12 cellular contexts compared by ENCODE assay signal in genomic region chr15:39784638-39785037, GRCh38. TPM values are rescaled to one million over a fixed set of nuclear protein-coding genes. Genes with fewer than 3 reads are reported as not detected.
DNase-seq lines count a peak whose midpoint lies in the region; ATAC-seq and TF ChIP-seq lines count a peak whose summit lies in the region.
"Had no signal": no experiment of that assay in that cellular context is flagged by ENCODE, and none has a peak within 500 bp of the region (broad histone marks: within the 10 kb centered on the region; RNA-seq: fewer than 3 reads in every experiment).

No MANE protein-coding gene starts in this region.

- no peak for ATAC-seq in activated naive CD8-positive, alpha-beta T cell treated with anti-CD3 and anti-CD28 coated beads, Interleukin-2, amount 10 ng/mL, durations not matched to agents 7 days and 5 days (ENCODE audit: low read depth)
- no peak for ATAC-seq in stimulated activated memory B cell treated with anti-CD40 and anti-IgM and Interleukin-4, amounts not matched to agents 10 μg/mL and 1 μg/mL and 100 μg/mL, for 72 hours
- no peak for ATAC-seq in activated CD4-positive, CD25-positive, alpha-beta regulatory T cell treated with anti-CD3 and anti-CD28 coated beads, Interleukin-2, amount 50 U/mL, for 24 hours
- ATAC-seq: body of pancreas, esophagus mucosa had no signal

- H3K27ac Mint-ChIP-seq in activated naive CD8-positive, alpha-beta T cell treated with anti-CD3 and anti-CD28 coated beads, Interleukin-2, amount 10 ng/mL, durations not matched to agents 7 days and 5 days = no peak overlapping the region
- no peak overlapping the region for H3K27ac Mint-ChIP-seq in activated naive CD8-positive, alpha-beta T cell treated with anti-CD3 and anti-CD28 coated beads for 36 hours
- peak overlapping the region; percentile 37 for H3K27ac Mint-ChIP-seq in stimulated activated memory B cell treated with anti-CD40 and anti-IgM and Interleukin-4, amounts not matched to agents 10 μg/mL and 1 μg/mL and 100 μg/mL, for 72 hours

- CTCF ChIA-PET in OCI-LY7 (lab: Charles Lee; ENCODE audit: unreplicated experiment) = no interaction called here

- no peak for TF ChIP-seq CTCF in OCI-LY7 (conservative IDR thresholded peaks at IDR 0.05; ENCODE audit: low read length)
- no peak for TF ChIP-seq CTCF in fibroblast of lung (conservative IDR thresholded peaks at IDR 0.05 in 1 of 2, IDR thresholded peaks at IDR 0.05 in 1 of 2; ENCODE audit: low read depth in 1 of 2, low read length in 2 of 2)

- intact Hi-C loops in OCI-LY7 (cut with micrococcal nuclease; ENCODE audit: unreplicated experiment) = loop anchor here (5.0 to 10.0 kb wide), 6 partner anchors 93 to 538 kb away; partner anchors contain the start of genes BUB1B, EIF2AK4 and INAFM2

- H3K9me2 ChIP-seq in OCI-LY7 (ENCODE audit: insufficient read depth, low read length) = no peaks in the 10 kb centered on the region

- H3K36me3 ChIP-seq in OCI-LY7 (ENCODE audit: insufficient read depth, low read length) (no peaks in the 10 kb centered on the region), fibroblast of lung (ENCODE audit: control insufficient read depth, insufficient read depth, low read length) (no peaks in the 10 kb centered on the region)

- DNase-seq in activated naive CD8-positive, alpha-beta T cell treated with anti-CD3 and anti-CD28 coated beads, Interleukin-2, amount 10 ng/mL, durations not matched to agents 7 days and 5 days = no peak
- DNase-seq in activated naive CD8-positive, alpha-beta T cell treated with anti-CD3 and anti-CD28 coated beads for 36 hours = no peak
- DNase-seq in OCI-LY7 (ENCODE audit: low spot score) (no peak), fibroblast of lung (ENCODE audit: low read depth in 2 of 2) (no peak), NCI-H510A treated with DMSO at 0.1 percent for 48 hours (lab: John Stamatoyannopoulos, UW) (no peak), NCI-H2227 treated with DMSO at 0.1 percent for 48 hours (lab: John Stamatoyannopoulos, UW) (no peak)
- DNase-seq: activated CD4-positive, alpha-beta T cell treated with anti-CD3 and anti-CD28 coated beads, Interleukin-2, amount 50 U/mL, for 4 hours; stimulated activated CD8-positive, alpha-beta memory T cell treated with anti-CD3 and anti-CD28 coated beads, Interleukin-4, amount 100 ng/mL, for 48 hours had no signal

- H2AFZ ChIP-seq in OCI-LY7 (ENCODE audit: low read length) = no peak overlapping the region
- no peak overlapping the region for H2AFZ ChIP-seq in fibroblast of lung (ENCODE audit: low read length)

- H3K4me2 ChIP-seq in OCI-LY7 (ENCODE audit: low read length) = peak overlapping the region; percentile 87; the same call in 1 of the 2 replicates
- peak overlapping the region; percentile 72 for H3K4me2 ChIP-seq in fibroblast of lung (ENCODE audit: extremely low read depth, insufficient read depth, low read length)

- POLR2A ChIA-PET in activated naive CD8-positive, alpha-beta T cell treated with anti-CD3 and anti-CD28 coated beads, Interleukin-2, amount 10 ng/mL, durations not matched to agents 7 days and 5 days (lab: Charles Lee) = interaction anchor here (0.5 kb wide), 1 partner anchor 635 kb away, joined by 3 read pairs; no protein-coding TSS in a partner anchor
- POLR2A ChIA-PET in OCI-LY7 (lab: Charles Lee) = interaction anchor here (1.3 kb wide), 1 partner anchor 10 kb away, joined by 4 read pairs; no protein-coding TSS in a partner anchor

- H3K27me3 Mint-ChIP-seq in activated naive CD8-positive, alpha-beta T cell treated with anti-CD3 and anti-CD28 coated beads, Interleukin-2, amount 10 ng/mL, durations not matched to agents 7 days and 5 days = no peaks in the 10 kb centered on the region
- no peaks in the 10 kb centered on the region for H3K27me3 Mint-ChIP-seq in activated naive CD8-positive, alpha-beta T cell treated with anti-CD3 and anti-CD28 coated beads for 36 hours
- no peaks in the 10 kb centered on the region for H3K27me3 Mint-ChIP-seq in stimulated activated memory B cell treated with anti-CD40 and anti-IgM and Interleukin-4, amounts not matched to agents 10 μg/mL and 1 μg/mL and 100 μg/mL, for 72 hours

- BruUV-seq in OCI-LY7 (replicated peaks; lab: Mats Ljungman, UMichigan) = no TSS peak

- H3K9ac ChIP-seq in fibroblast of lung (ENCODE audit: insufficient read depth, low read length) = no peak overlapping the region

- peaks cover 1% of the 10 kb centered on the region for H3K36me3 Mint-ChIP-seq in activated naive CD8-positive, alpha-beta T cell treated with anti-CD3 and anti-CD28 coated beads, Interleukin-2, amount 10 ng/mL, durations not matched to agents 7 days and 5 days
- H3K36me3 Mint-ChIP-seq in activated naive CD8-positive, alpha-beta T cell treated with anti-CD3 and anti-CD28 coated beads for 36 hours = no peaks in the 10 kb centered on the region
- H3K36me3 Mint-ChIP-seq in stimulated activated memory B cell treated with anti-CD40 and anti-IgM and Interleukin-4, amounts not matched to agents 10 μg/mL and 1 μg/mL and 100 μg/mL, for 72 hours = no peaks in the 10 kb centered on the region

- H3K9me3 Mint-ChIP-seq in activated naive CD8-positive, alpha-beta T cell treated with anti-CD3 and anti-CD28 coated beads, Interleukin-2, amount 10 ng/mL, durations not matched to agents 7 days and 5 days = no peaks in the 10 kb centered on the region
- H3K9me3 Mint-ChIP-seq in activated naive CD8-positive, alpha-beta T cell treated with anti-CD3 and anti-CD28 coated beads for 36 hours = no peaks in the 10 kb centered on the region
- H3K9me3 Mint-ChIP-seq in stimulated activated memory B cell treated with anti-CD40 and anti-IgM and Interleukin-4, amounts not matched to agents 10 μg/mL and 1 μg/mL and 100 μg/mL, for 72 hours = no peaks in the 10 kb centered on the region

- H3K4me3 ChIP-seq in OCI-LY7 (ENCODE audit: low read depth, low read length, poor library complexity, severe bottlenecking) = no peak overlapping the region
- peak overlapping the region in 2 of 4 experiments; percentile 73 to 89 for H3K4me3 ChIP-seq in fibroblast of lung (replicated peaks in 1 of 4; ENCODE audit: control extremely low read depth in 1 of 4, insufficient read depth in 1 of 4, low read depth in 3 of 4, low read length in 4 of 4)
- H3K4me3 ChIP-seq: body of pancreas had no signal

- H3K79me2 ChIP-seq in OCI-LY7 (ENCODE audit: insufficient read depth, low read depth, low read length) = peaks cover 9% of the 10 kb centered on the region; the same call in 1 of the 2 replicates
- peaks cover 7% of the 10 kb centered on the region for H3K79me2 ChIP-seq in fibroblast of lung (ENCODE audit: control insufficient read depth, insufficient read depth, low read length)

- no peak overlapping the region for H3K27ac ChIP-seq in OCI-LY7 (ENCODE audit: low read depth, low read length, poor library complexity, severe bottlenecking)
- no peak overlapping the region for H3K27ac ChIP-seq in fibroblast of lung (ENCODE audit: insufficient read depth, low read length)

- no peaks in the 10 kb centered on the region for H4K20me1 ChIP-seq in OCI-LY7 (ENCODE audit: insufficient read depth, low read length)
- no peaks in the 10 kb centered on the region for H4K20me1 ChIP-seq in fibroblast of lung (ENCODE audit: control insufficient read depth, extremely low read depth, insufficient read depth, low read length)

- no peaks in the 10 kb centered on the region for H3K27me3 ChIP-seq in fibroblast of lung (ENCODE audit: control insufficient read depth, insufficient read depth, low read length)
- H3K27me3 ChIP-seq: body of pancreas had no signal

- peaks cover 28% of the 10 kb centered on the region for H3K4me1 Mint-ChIP-seq in activated naive CD8-positive, alpha-beta T cell treated with anti-CD3 and anti-CD28 coated beads, Interleukin-2, amount 10 ng/mL, durations not matched to agents 7 days and 5 days
- peaks cover 51% of the 10 kb centered on the region for H3K4me1 Mint-ChIP-seq in activated naive CD8-positive, alpha-beta T cell treated with anti-CD3 and anti-CD28 coated beads for 36 hours
- H3K4me1 Mint-ChIP-seq in stimulated activated memory B cell treated with anti-CD40 and anti-IgM and Interleukin-4, amounts not matched to agents 10 μg/mL and 1 μg/mL and 100 μg/mL, for 72 hours = peaks cover 32% of the 10 kb centered on the region

- H3K4me1 ChIP-seq in OCI-LY7 (ENCODE audit: insufficient read depth, low read length, poor library complexity, severe bottlenecking) = peaks cover 18% of the 10 kb centered on the region
- H3K4me1 ChIP-seq in fibroblast of lung (ENCODE audit: control insufficient read depth, extremely low read depth, insufficient read depth, low read length) = peaks cover 25% of the 10 kb centered on the region

- no peaks in the 10 kb centered on the region for H3K9me3 ChIP-seq in OCI-LY7 (ENCODE audit: low read length)
- no peaks in the 10 kb centered on the region for H3K9me3 ChIP-seq in fibroblast of lung (ENCODE audit: control insufficient read depth, insufficient read depth, low read depth, low read length)
- H3K9me3 ChIP-seq: body of pancreas had no signal

- peak overlapping the region; percentile 14 for H3K4me3 Mint-ChIP-seq in activated naive CD8-positive, alpha-beta T cell treated with anti-CD3 and anti-CD28 coated beads, Interleukin-2, amount 10 ng/mL, durations not matched to agents 7 days and 5 days
- no peak overlapping the region for H3K4me3 Mint-ChIP-seq in activated naive CD8-positive, alpha-beta T cell treated with anti-CD3 and anti-CD28 coated beads for 36 hours
- H3K4me3 Mint-ChIP-seq in stimulated activated memory B cell treated with anti-CD40 and anti-IgM and Interleukin-4, amounts not matched to agents 10 μg/mL and 1 μg/mL and 100 μg/mL, for 72 hours = peak overlapping the region; percentile 32

RNA-seq across cellular contexts. Expression of gene FSIP1, which starts 2.0 kb away (rescaled TPM):
- total RNA-seq in activated naive CD8-positive, alpha-beta T cell treated with anti-CD3 and anti-CD28 coated beads, Interleukin-2, amount 10 ng/mL, durations not matched to agents 7 days and 5 days = under 1 TPM; 0.68 to 0.75 TPM
- total RNA-seq in activated naive CD8-positive, alpha-beta T cell treated with anti-CD3 and anti-CD28 coated beads for 36 hours = under 1 TPM; 0.62 to 0.74 TPM
- 0.21 and 0.28 TPM in 2 replicates for total RNA-seq in OCI-LY7 (2014; rRNA removed; shearing (Covaris generic))
- 0.65 and 0.66 TPM in 2 replicates for total RNA-seq in OCI-LY7 (2022)
- total RNA-seq in fibroblast of lung = 3.9 and 5.1 TPM in 2 replicates
- 0.43 and 0.50 TPM in 2 replicates for polyA plus RNA-seq in fibroblast of lung
- 0.91 and 1.5 TPM in 2 replicates for polyA plus RNA-seq in fibroblast of lung (2012)
- not detected in 2 replicates for polyA minus RNA-seq in fibroblast of lung (ENCODE audit: low replicate concordance)
